ENCODE assay signal across 18 cellular contexts in the genomic region with DNA sequence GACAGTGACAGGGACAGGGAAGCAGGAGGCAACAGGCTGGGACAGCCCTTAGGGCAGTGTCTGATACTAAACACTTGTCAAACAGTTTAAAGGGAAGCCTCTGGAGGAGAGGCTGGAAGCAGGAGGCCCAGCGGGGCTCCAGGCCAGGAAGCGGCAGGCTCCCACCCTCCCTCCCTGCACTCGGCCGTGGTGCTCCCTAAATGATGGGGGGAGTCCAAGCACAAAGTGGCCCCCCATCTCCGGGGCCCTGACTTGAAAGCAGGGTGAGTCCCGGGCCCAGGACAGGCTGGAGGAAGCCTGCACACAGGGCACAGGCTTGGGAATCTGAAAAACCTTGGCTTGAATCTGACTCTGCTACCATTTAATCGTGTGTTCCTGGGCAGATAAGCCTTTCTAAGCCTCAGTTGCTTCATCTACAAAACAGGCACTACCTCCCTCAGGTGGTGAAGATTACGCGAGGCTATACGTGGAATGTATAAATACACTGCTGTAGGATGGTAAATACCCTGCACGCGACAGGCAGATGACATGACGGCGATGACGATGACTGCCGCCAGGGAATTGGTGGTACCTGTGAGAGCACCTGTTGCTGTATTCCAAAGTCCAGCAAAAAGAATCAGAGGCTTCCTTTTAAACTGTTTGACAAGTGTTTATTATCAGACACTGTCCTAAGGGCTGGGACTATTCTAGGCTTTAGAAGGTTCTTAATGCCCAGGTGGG. TPM values are rescaled to one million over a fixed set of nuclear protein-coding genes. Genes with fewer than 3 reads are reported as not detected.
DNase-seq lines count a peak whose midpoint lies in the region; ATAC-seq and TF ChIP-seq lines count a peak whose summit lies in the region.
"Had no signal": no experiment of that assay in that cellular context is flagged by ENCODE, and none has a peak within 500 bp of the region (broad histone marks: within the 10 kb centered on the region; RNA-seq: fewer than 3 reads in every experiment).

No MANE protein-coding gene starts in this region.

- POLR2A ChIA-PET in WTC11 (lab: Charles Lee) = no interaction called here

- H3K4me3 ChIP-seq in left ventricle myocardium inferior = no peak overlapping the region
- H3K4me3 ChIP-seq: GM23338 had no signal

- no peak overlapping the region for H3K27ac ChIP-seq in left ventricle myocardium inferior (replicated peaks)
- H3K27ac ChIP-seq: KMS-11 had no signal

- no peak overlapping the region for H3K4me3 Mint-ChIP-seq in WTC11
- H3K4me3 Mint-ChIP-seq: CD14-positive monocyte, GM23338 had no signal

- H3K27me3 ChIP-seq in left ventricle myocardium inferior (ENCODE audit: low read depth) = no peaks in the 10 kb centered on the region

- peaks cover 9% of the 10 kb centered on the region for H3K4me1 Mint-ChIP-seq in WTC11
- H3K4me1 Mint-ChIP-seq: CD14-positive monocyte had no signal

- no peaks in the 10 kb centered on the region for H3K9me3 ChIP-seq in left ventricle myocardium inferior (replicated peaks)

- CTCF ChIA-PET in WTC11 (lab: Charles Lee) = interaction anchor here (1.3 kb wide), 1 partner anchor 9 kb away, joined by 3 read pairs; no protein-coding TSS in a partner anchor

- peaks cover 26% of the 10 kb centered on the region for H3K36me3 Mint-ChIP-seq in WTC11

- peaks cover 77% of the 10 kb centered on the region for H3K36me3 ChIP-seq in left ventricle myocardium inferior

- H3K27ac Mint-ChIP-seq in WTC11 = no peak overlapping the region
- H3K27ac Mint-ChIP-seq: CD14-positive monocyte, GM23338 had no signal

- TF ChIP-seq CTCF in WTC11 (IDR thresholded peaks at IDR 0.05) (no peak), left ventricle myocardium inferior (IDR thresholded peaks at IDR 0.05; ENCODE audit: borderline replicate concordance) (no peak)

- intact Hi-C loops in left ventricle myocardium inferior (cut with micrococcal nuclease) = no loop called here
- intact Hi-C loops in posterior vena cava (cut with DNase I) = loop anchor here in 1 of 2 donors (10.0 kb wide), 1 partner anchor 81 kb away; the partner anchor contains the start of gene H2BK1

- H3K4me1 ChIP-seq in left ventricle myocardium inferior = peaks cover 54% of the 10 kb centered on the region

- no peak for TF ChIP-seq POLR2A in erythroblast (IDR thresholded peaks at IDR 0.05; ENCODE audit: low read length)

- DNase-seq in WTC11 (ENCODE audit: low spot score) (no peak), left ventricle myocardium inferior (peak; percentile 5), posterior vena cava (ENCODE audit: low spot score) (peak; percentile 43), erythroblast (lab: John Stamatoyannopoulos, UW) (no peak), foreskin melanocyte (no peak)
- DNase-seq: DMS153, NCI-H1436, NCI-H2029, NCI-H2171, NCI-H446, NCI-H748 treated with DMSO at 0.1 percent for 48 hours, OCI-M1 had no signal

- H3K27me3 Mint-ChIP-seq in WTC11 (ENCODE audit: low read depth) = no peaks in the 10 kb centered on the region

- no peaks in the 10 kb centered on the region for H3K9me3 Mint-ChIP-seq in WTC11
- H3K9me3 Mint-ChIP-seq: CD14-positive monocyte, GM23338 had no signal

- ATAC-seq in WTC11 = no peak
- ATAC-seq: GM23338, HCT116 had no signal

TF ChIP-seq in WTC11, 78 proteins besides CTCF, POLR2A, EP300 and RAD21:
- no peak for TF ChIP-seq GRHL2 (CRISPR knock-in tag; IDR thresholded peaks at IDR 0.05; ENCODE audit: insufficient replicate concordance, severe bottlenecking)
- TF ChIP-seq, protein P1, sequence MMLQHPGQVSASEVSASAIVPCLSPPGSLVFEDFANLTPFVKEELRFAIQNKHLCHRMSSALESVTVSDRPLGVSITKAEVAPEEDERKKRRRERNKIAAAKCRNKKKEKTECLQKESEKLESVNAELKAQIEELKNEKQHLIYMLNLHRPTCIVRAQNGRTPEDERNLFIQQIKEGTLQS (CRISPR knock-in tag; conservative IDR thresholded peaks at IDR 0.05) = no peak
- no peak for TF ChIP-seq ZNF138 (CRISPR knock-in tag; conservative IDR thresholded peaks at IDR 0.05)
- no peak for TF ChIP-seq GABPB1 (CRISPR knock-in tag; IDR thresholded peaks at IDR 0.05)
- TF ChIP-seq ZNF317 (CRISPR knock-in tag; IDR thresholded peaks at IDR 0.05; ENCODE audit: borderline replicate concordance, low read depth) = peak; percentile 87
TF ChIP-seq in WTC11: peak in this region for 1.

RNA-seq across cellular contexts. Expression of gene GBX1, which starts 34.1 kb away (rescaled TPM):
- 0.27 to 0.55 TPM in 2 of 3 replicates, not detected in the other for total RNA-seq in WTC11 (2021)
- total RNA-seq in left ventricle myocardium inferior = 1.9 TPM
- total RNA-seq in posterior vena cava = not detected
- total RNA-seq: M059J, RPMI7951 had no signal

RNA-seq across cellular contexts. Expression of gene AGAP3, which starts 47.2 kb away (rescaled TPM):
- total RNA-seq in WTC11 (2021) (107 to 163 TPM (median 113 TPM) in 3 replicates), left ventricle myocardium inferior (51.0 TPM), posterior vena cava (10 to 100 TPM; 55.7 to 63.6 TPM)

RNA-seq across cellular contexts. Expression of gene TMUB1, which starts 50.1 kb away (rescaled TPM):
- total RNA-seq in WTC11 (2021) (61.3 to 72.8 TPM (median 62.5 TPM) in 3 replicates), left ventricle myocardium inferior (30.1 TPM), posterior vena cava (10 to 100 TPM; 27.4 to 27.7 TPM)

RNA-seq across cellular contexts. Expression of gene FASTK, which starts 52.8 kb away (rescaled TPM):
- total RNA-seq in WTC11 (2021) (62.1 to 70.2 TPM (median 67.7 TPM) in 3 replicates), left ventricle myocardium inferior (75.7 TPM), posterior vena cava (10 to 100 TPM; 35.5 to 56.3 TPM)

RNA-seq across cellular contexts. Expression of gene ASB10, which starts 53.6 kb away (rescaled TPM):
- total RNA-seq in WTC11 (2021) = not detected in 3 replicates
- 35.4 TPM for total RNA-seq in left ventricle myocardium inferior
- total RNA-seq in posterior vena cava = not detected
- total RNA-seq: GM23338, M059J, RPMI7951 had no signal

Comparison
In these comparisons a context has a peak if more than half of its experiments do, and no peak if none do; other contexts are left out.
1. DNase-seq: peak in left ventricle myocardium inferior (single experiment) and posterior vena cava (single experiment); none in WTC11 (single experiment), erythroblast (0 of 2) and foreskin melanocyte (single experiment).